ENCODE assay signal across 29 cellular contexts in the genomic region with DNA sequence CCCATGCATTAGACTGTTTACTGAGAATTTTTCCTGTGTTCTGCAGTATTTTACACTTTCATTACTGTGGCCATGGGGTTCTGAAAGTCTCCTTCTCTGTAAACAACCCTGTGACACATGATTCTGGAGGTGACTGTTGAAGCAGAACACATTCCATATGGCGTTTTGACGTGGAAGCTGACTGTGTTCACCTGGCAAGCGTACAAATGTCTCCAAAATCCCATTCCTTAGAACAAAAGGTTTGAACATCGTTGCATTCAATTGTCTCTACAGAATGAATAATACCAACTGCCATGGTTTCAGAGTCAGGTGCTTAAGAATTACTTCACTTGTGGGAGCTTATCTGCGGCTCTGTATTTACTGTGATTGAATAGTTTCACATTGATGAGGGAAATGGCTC.
"Had no signal": no experiment of that assay in that cellular context is flagged by ENCODE, and none has a peak within 500 bp of the region (broad histone marks: within the 10 kb centered on the region; RNA-seq: fewer than 3 reads in every experiment).

No MANE protein-coding gene starts in this region.

- H3K27ac ChIP-seq: breast epithelium, colonic mucosa, gastroesophageal sphincter, pancreas, prostate gland, sigmoid colon, thyroid gland, upper lobe of right lung had no signal

- H3K4me3 Mint-ChIP-seq: activated CD4-positive, alpha-beta T cell treated with anti-CD3 and anti-CD28 coated beads for 36 hours; activated CD8-positive, alpha-beta memory T cell treated with anti-CD3 and anti-CD28 coated beads, Interleukin-2, amount 10 ng/mL, durations not matched to agents 7 days and 5 days; activated CD8-positive, alpha-beta T cell treated with anti-CD3 and anti-CD28 coated beads, Interleukin-2, amount 10 ng/mL, durations not matched to agents 7 days and 5 days; mesothelial cell of epicardium; naive thymus-derived CD4-positive, alpha-beta T cell; stimulated activated memory B cell treated with anti-CD40 and anti-IgM and Interleukin-4, amounts not matched to agents 10 μg/mL and 1 μg/mL and 100 μg/mL, for 72 hours; stimulated activated naive CD8-positive, alpha-beta T cell treated with anti-CD3 and anti-CD28 coated beads, Interleukin-15, amount 100 ng/mL, for 72 hours; T-helper 2 cell treated with Interferon-gamma antibody and Interleukin-4, amounts not matched to agents 5 μg/mL and 100 μg/mL, for 36 hours had no signal

- H3K4me1 Mint-ChIP-seq: activated CD4-positive, alpha-beta T cell treated with anti-CD3 and anti-CD28 coated beads for 36 hours; activated CD8-positive, alpha-beta memory T cell treated with anti-CD3 and anti-CD28 coated beads, Interleukin-2, amount 10 ng/mL, durations not matched to agents 7 days and 5 days; mesothelial cell of epicardium; naive thymus-derived CD4-positive, alpha-beta T cell; stimulated activated memory B cell treated with anti-CD40 and anti-IgM and Interleukin-4, amounts not matched to agents 10 μg/mL and 1 μg/mL and 100 μg/mL, for 72 hours; stimulated activated naive CD8-positive, alpha-beta T cell treated with anti-CD3 and anti-CD28 coated beads, Interleukin-15, amount 100 ng/mL, for 72 hours had no signal

- H3K4me3 ChIP-seq: breast epithelium, colonic mucosa, gastroesophageal sphincter, pancreas, prostate gland, sigmoid colon, thyroid gland, upper lobe of right lung had no signal

- DNase-seq: activated CD4-positive, alpha-beta T cell treated with anti-CD3 and anti-CD28 coated beads for 36 hours; activated CD4-positive, CD25-positive, alpha-beta regulatory T cell; activated CD8-positive, alpha-beta memory T cell treated with anti-CD3 and anti-CD28 coated beads, Interleukin-2, amount 10 ng/mL, durations not matched to agents 7 days and 5 days; activated CD8-positive, alpha-beta T cell treated with anti-CD3 and anti-CD28 coated beads, Interleukin-2, amount 10 ng/mL, durations not matched to agents 7 days and 5 days; activated naive CD4-positive, alpha-beta T cell; activated T-cell treated with anti-CD3 and anti-CD28 coated beads, Interleukin-2, amount 50 U/mL, for 48 hours; central memory CD4-positive, alpha-beta T cell; colonic mucosa; effector CD8-positive, alpha-beta T cell; hippocampal formation; left cardiac atrium; naive thymus-derived CD4-positive, alpha-beta T cell; pancreas; retina; sigmoid colon; small intestine; stimulated activated CD4-positive, alpha-beta T cell treated with anti-CD3 and anti-CD28 coated beads, Interleukin-4, amount 100 ng/mL, for 24 hours; stimulated activated CD8-positive, alpha-beta memory T cell treated with anti-CD3 and anti-CD28 coated beads, Interleukin-4, amount 100 ng/mL, for 48 hours; stimulated activated naive CD8-positive, alpha-beta T cell treated with anti-CD3 and anti-CD28 coated beads, Interleukin-15, amount 100 ng/mL, for 72 hours; thyroid gland; upper lobe of right lung had no signal

- H3K27me3 ChIP-seq: colonic mucosa, gastroesophageal sphincter, sigmoid colon, thyroid gland, upper lobe of right lung had no signal

- H3K36me3 Mint-ChIP-seq: activated CD8-positive, alpha-beta memory T cell treated with anti-CD3 and anti-CD28 coated beads, Interleukin-2, amount 10 ng/mL, durations not matched to agents 7 days and 5 days; mesothelial cell of epicardium; stimulated activated memory B cell treated with anti-CD40 and anti-IgM and Interleukin-4, amounts not matched to agents 10 μg/mL and 1 μg/mL and 100 μg/mL, for 72 hours had no signal

- H3K27me3 Mint-ChIP-seq: activated CD4-positive, alpha-beta T cell treated with anti-CD3 and anti-CD28 coated beads for 36 hours; activated CD8-positive, alpha-beta memory T cell treated with anti-CD3 and anti-CD28 coated beads, Interleukin-2, amount 10 ng/mL, durations not matched to agents 7 days and 5 days; stimulated activated memory B cell treated with anti-CD40 and anti-IgM and Interleukin-4, amounts not matched to agents 10 μg/mL and 1 μg/mL and 100 μg/mL, for 72 hours; stimulated activated naive CD8-positive, alpha-beta T cell treated with anti-CD3 and anti-CD28 coated beads, Interleukin-15, amount 100 ng/mL, for 72 hours had no signal

- H3K4me1 ChIP-seq: breast epithelium, colonic mucosa, gastroesophageal sphincter, pancreas, prostate gland, sigmoid colon, thyroid gland, upper lobe of right lung had no signal

- H3K36me3 ChIP-seq: breast epithelium, colonic mucosa, gastroesophageal sphincter, pancreas, prostate gland, sigmoid colon, thyroid gland, upper lobe of right lung had no signal

- H3K9me3 ChIP-seq: breast epithelium, colonic mucosa, gastroesophageal sphincter, pancreas, prostate gland, sigmoid colon, thyroid gland, upper lobe of right lung had no signal

- H3K9me3 Mint-ChIP-seq: mesothelial cell of epicardium had no signal

- H3K27ac Mint-ChIP-seq: activated CD4-positive, alpha-beta T cell treated with anti-CD3 and anti-CD28 coated beads for 36 hours; activated CD8-positive, alpha-beta memory T cell treated with anti-CD3 and anti-CD28 coated beads, Interleukin-2, amount 10 ng/mL, durations not matched to agents 7 days and 5 days; activated CD8-positive, alpha-beta T cell treated with anti-CD3 and anti-CD28 coated beads, Interleukin-2, amount 10 ng/mL, durations not matched to agents 7 days and 5 days; activated naive CD4-positive, alpha-beta T cell treated with anti-CD3 and anti-CD28 coated beads, Interleukin-2, amount 50 U/mL, for 72 hours; activated T-helper 2 cell treated with anti-CD3 and anti-CD28 coated beads, Interferon-gamma antibody, Interleukin-2, Interleukin-4, amounts not matched to agents 10 μg/mL and 5 μg/mL and 100 μg/mL, durations not matched to agents 14 hours and 24 hours and 36 hours; mesothelial cell of epicardium; naive thymus-derived CD4-positive, alpha-beta T cell; stimulated activated memory B cell treated with anti-CD40 and anti-IgM and Interleukin-4, amounts not matched to agents 10 μg/mL and 1 μg/mL and 100 μg/mL, for 72 hours; stimulated activated naive CD8-positive, alpha-beta T cell treated with anti-CD3 and anti-CD28 coated beads, Interleukin-15, amount 100 ng/mL, for 72 hours; T-helper 2 cell treated with Interferon-gamma antibody and Interleukin-4, amounts not matched to agents 5 μg/mL and 100 μg/mL, for 36 hours had no signal
